In the genomic region with DNA sequence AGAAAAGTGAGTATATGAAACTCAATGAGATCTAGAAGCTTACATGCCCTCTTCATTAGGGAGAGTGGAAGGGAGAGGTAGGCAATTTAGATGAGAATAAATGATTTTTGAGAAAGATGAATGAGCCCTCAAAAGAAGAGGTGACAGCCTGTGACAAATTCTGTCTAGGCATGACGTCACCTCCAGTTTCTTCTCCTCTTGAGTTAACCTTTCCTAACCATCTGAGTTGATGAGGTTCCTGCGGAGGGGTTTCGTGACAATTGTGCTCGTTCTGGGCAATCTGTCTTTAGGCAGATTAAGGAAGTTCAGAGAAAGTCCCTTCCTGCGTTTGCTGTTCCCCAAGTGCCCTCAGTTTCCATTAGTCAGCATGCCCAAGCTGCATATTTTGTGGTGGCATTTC, we compare ENCODE assay signal across 16 cellular contexts.
"Had no signal": no experiment of that assay in that cellular context is flagged by ENCODE, and none has a peak within 500 bp of the region (broad histone marks: within the 10 kb centered on the region; RNA-seq: fewer than 3 reads in every experiment).

No MANE protein-coding gene starts in this region.

- DNase-seq: activated B cell treated with CpG ODN at 0.5 μM for 24 hours; activated CD4-positive, alpha-beta memory T cell treated with anti-CD3 and anti-CD28 coated beads, Interleukin-2, amount 10 ng/mL, durations not matched to agents 7 days and 5 days; activated CD4-positive, alpha-beta T cell treated with anti-CD3 and anti-CD28 coated beads for 4 hours; activated naive CD4-positive, alpha-beta T cell; activated naive CD8-positive, alpha-beta T cell treated with anti-CD3 and anti-CD28 coated beads for 36 hours; activated T-cell treated with anti-CD3 and anti-CD28 coated beads, Interleukin-2, amount 50 U/mL, for 1 hour; amygdala; effector CD8-positive, alpha-beta T cell; heart right ventricle; stimulated activated naive CD4-positive, alpha-beta T cell had no signal

- H3K27ac Mint-ChIP-seq: activated B cell treated with CpG ODN at 0.5 μM for 24 hours; activated CD4-positive, alpha-beta memory T cell treated with anti-CD3 and anti-CD28 coated beads, Interleukin-2, amount 10 ng/mL, durations not matched to agents 7 days and 5 days; activated naive CD8-positive, alpha-beta T cell treated with anti-CD3 and anti-CD28 coated beads for 36 hours; activated T-helper 17 cell treated with anti-CD3 and anti-CD28 coated beads, Interleukin-2, amount 50 U/mL, for 72 hours; dendritic cell treated with granulocyte-macrophage colony-stimulating factor and Interleukin-4, amounts not matched to agents 40 ng/mL and 50 ng/mL, for 4 days; memory B cell; neural progenitor cell; progenitor cell of endocrine pancreas had no signal

- H3K27me3 Mint-ChIP-seq: activated B cell treated with CpG ODN at 0.5 μM for 24 hours; activated CD4-positive, alpha-beta memory T cell treated with anti-CD3 and anti-CD28 coated beads, Interleukin-2, amount 10 ng/mL, durations not matched to agents 7 days and 5 days; activated naive CD8-positive, alpha-beta T cell treated with anti-CD3 and anti-CD28 coated beads for 36 hours; activated T-helper 17 cell treated with anti-CD3 and anti-CD28 coated beads, Interleukin-2, amount 50 U/mL, for 72 hours; dendritic cell treated with granulocyte-macrophage colony-stimulating factor and Interleukin-4, amounts not matched to agents 40 ng/mL and 50 ng/mL, for 4 days; memory B cell; progenitor cell of endocrine pancreas had no signal

- H3K9me3 Mint-ChIP-seq: activated B cell treated with CpG ODN at 0.5 μM for 24 hours, memory B cell, neural progenitor cell had no signal

- H3K4me3 Mint-ChIP-seq: activated B cell treated with CpG ODN at 0.5 μM for 24 hours; activated CD4-positive, alpha-beta memory T cell treated with anti-CD3 and anti-CD28 coated beads, Interleukin-2, amount 10 ng/mL, durations not matched to agents 7 days and 5 days; activated naive CD8-positive, alpha-beta T cell treated with anti-CD3 and anti-CD28 coated beads for 36 hours; activated T-helper 17 cell treated with anti-CD3 and anti-CD28 coated beads, Interleukin-2, amount 50 U/mL, for 72 hours; dendritic cell treated with granulocyte-macrophage colony-stimulating factor and Interleukin-4, amounts not matched to agents 40 ng/mL and 50 ng/mL, for 4 days; memory B cell; neural progenitor cell had no signal

- H3K4me1 Mint-ChIP-seq: activated B cell treated with CpG ODN at 0.5 μM for 24 hours; activated CD4-positive, alpha-beta memory T cell treated with anti-CD3 and anti-CD28 coated beads, Interleukin-2, amount 10 ng/mL, durations not matched to agents 7 days and 5 days; activated naive CD8-positive, alpha-beta T cell treated with anti-CD3 and anti-CD28 coated beads for 36 hours; activated T-helper 17 cell treated with anti-CD3 and anti-CD28 coated beads, Interleukin-2, amount 50 U/mL, for 72 hours; memory B cell; neural progenitor cell had no signal

- H3K36me3 Mint-ChIP-seq: activated naive CD8-positive, alpha-beta T cell treated with anti-CD3 and anti-CD28 coated beads for 36 hours; memory B cell; neural progenitor cell had no signal

- ATAC-seq: activated T-helper 17 cell treated with anti-CD3 and anti-CD28 coated beads, Interleukin-2, amount 50 U/mL, for 72 hours; gastroesophageal sphincter; heart right ventricle had no signal
